ENCODE assay signal across 1 cellular context in genomic region chr17:28507567-28508195, GRCh38.
TF ChIP-seq lines count a peak whose summit lies in the region.

No MANE protein-coding gene starts in this region.

TF ChIP-seq in K562, 482 proteins besides CTCF, POLR2A, EP300 and RAD21 (continued from another document):
- TF ChIP-seq BRF1 (IDR thresholded peaks at IDR 0.05; ENCODE audit: borderline replicate concordance, extremely low read depth, insufficient read length) (no peak), BACH1 (tag; IDR thresholded peaks at IDR 0.05) (no peak), ZNF644 (tag; IDR thresholded peaks at IDR 0.05; ENCODE audit: low read depth) (no peak), CREB3L1 (IDR thresholded peaks at IDR 0.05; ENCODE audit: borderline replicate concordance, low read depth) (no peak)
